In genomic region chr14:65849096-65849495, GRCh38 we compare ENCODE assay signal across 19 cellular contexts.
DNase-seq lines count a peak whose midpoint lies in the region; ATAC-seq lines count a peak whose summit lies in the region.
"Had no signal": no experiment of that assay in that cellular context is flagged by ENCODE, and none has a peak within 500 bp of the region (broad histone marks: within the 10 kb centered on the region; RNA-seq: fewer than 3 reads in every experiment).

No MANE protein-coding gene starts in this region.

- no peak for DNase-seq in activated naive CD4-positive, alpha-beta T cell treated with anti-CD3 and anti-CD28 coated beads for 36 hours
- DNase-seq in NCI-H2171 treated with DMSO at 0.1 percent for 48 hours (lab: John Stamatoyannopoulos, UW) = peak; percentile 74
- no peak for DNase-seq in central memory CD8-positive, alpha-beta T cell (ENCODE audit: low spot score in 2 of 2)
- DNase-seq in stimulated activated naive CD4-positive, alpha-beta T cell treated with Interleukin-2 at 50 U/mL for 16 hours (lab: John Stamatoyannopoulos, UW) = no peak
- DNase-seq in NCI-H187 (lab: John Stamatoyannopoulos, UW) = no peak
- no peak for DNase-seq in NAMALWA (ENCODE audit: low spot score)
- DNase-seq: activated CD4-positive, alpha-beta T cell treated with anti-CD3 and anti-CD28 coated beads, Interleukin-2, amount 50 U/mL, for 4 hours; activated T-cell treated with anti-CD3 and anti-CD28 coated beads, Interleukin-2, amount 50 U/mL, for 4 hours; cortex of kidney; glutamatergic neuron; Kasumi-1; left lung; NCI-H1105; stimulated activated CD4-positive, alpha-beta T cell treated with anti-CD3 and anti-CD28 coated beads, Interleukin-1b, Interleukin-23, amount 100 ng/mL, for 48 hours; stimulated activated naive CD4-positive, alpha-beta T cell; thyroid gland had no signal

- H3K27ac Mint-ChIP-seq in activated naive CD4-positive, alpha-beta T cell treated with anti-CD3 and anti-CD28 coated beads, Interleukin-2, amount 50 U/mL, for 24 hours = peak overlapping the region; percentile 87
- H3K27ac Mint-ChIP-seq in activated naive CD4-positive, alpha-beta T cell treated with anti-CD3 and anti-CD28 coated beads for 36 hours = no peak overlapping the region
- H3K27ac Mint-ChIP-seq in central memory CD8-positive, alpha-beta T cell (ENCODE audit: low read depth) = peak overlapping the region; percentile 87
- H3K27ac Mint-ChIP-seq: mesothelial cell of epicardium, neural progenitor cell had no signal

- no peaks in the 10 kb centered on the region for H3K9me3 Mint-ChIP-seq in activated naive CD4-positive, alpha-beta T cell treated with anti-CD3 and anti-CD28 coated beads, Interleukin-2, amount 50 U/mL, for 24 hours
- H3K9me3 Mint-ChIP-seq in activated naive CD4-positive, alpha-beta T cell treated with anti-CD3 and anti-CD28 coated beads for 36 hours = peaks cover 13% of the 10 kb centered on the region
- no peaks in the 10 kb centered on the region for H3K9me3 Mint-ChIP-seq in central memory CD8-positive, alpha-beta T cell
- H3K9me3 Mint-ChIP-seq: activated T-cell treated with anti-CD3 and anti-CD28 coated beads, Interleukin-2, amount 50 U/mL, for 4 hours had no signal

- H3K4me1 Mint-ChIP-seq in activated naive CD4-positive, alpha-beta T cell treated with anti-CD3 and anti-CD28 coated beads, Interleukin-2, amount 50 U/mL, for 24 hours = peaks cover 81% of the 10 kb centered on the region
- peaks cover 49% of the 10 kb centered on the region for H3K4me1 Mint-ChIP-seq in activated naive CD4-positive, alpha-beta T cell treated with anti-CD3 and anti-CD28 coated beads for 36 hours (ENCODE audit: low read depth)
- peaks cover 48% of the 10 kb centered on the region for H3K4me1 Mint-ChIP-seq in central memory CD8-positive, alpha-beta T cell
- H3K4me1 Mint-ChIP-seq: mesothelial cell of epicardium had no signal

- peak overlapping the region; percentile 61 for H3K4me3 Mint-ChIP-seq in activated naive CD4-positive, alpha-beta T cell treated with anti-CD3 and anti-CD28 coated beads, Interleukin-2, amount 50 U/mL, for 24 hours
- no peak overlapping the region for H3K4me3 Mint-ChIP-seq in activated naive CD4-positive, alpha-beta T cell treated with anti-CD3 and anti-CD28 coated beads for 36 hours
- H3K4me3 Mint-ChIP-seq in central memory CD8-positive, alpha-beta T cell = peak overlapping the region; percentile 50
- H3K4me3 Mint-ChIP-seq: activated T-cell treated with anti-CD3 and anti-CD28 coated beads, Interleukin-2, amount 50 U/mL, for 4 hours; mesothelial cell of epicardium had no signal

- no peaks in the 10 kb centered on the region for H3K27me3 Mint-ChIP-seq in activated naive CD4-positive, alpha-beta T cell treated with anti-CD3 and anti-CD28 coated beads, Interleukin-2, amount 50 U/mL, for 24 hours
- no peaks in the 10 kb centered on the region for H3K27me3 Mint-ChIP-seq in activated naive CD4-positive, alpha-beta T cell treated with anti-CD3 and anti-CD28 coated beads for 36 hours (ENCODE audit: low read depth)
- no peaks in the 10 kb centered on the region for H3K27me3 Mint-ChIP-seq in central memory CD8-positive, alpha-beta T cell

- CTCF ChIA-PET in activated naive CD4-positive, alpha-beta T cell treated with anti-CD3 and anti-CD28 coated beads for 36 hours (lab: Charles Lee) = interaction anchor here (0.8 kb wide), 1 partner anchor 434 kb away, joined by 3 read pairs; no protein-coding TSS in a partner anchor

- intact Hi-C loops in activated naive CD4-positive, alpha-beta T cell treated with anti-CD3 and anti-CD28 coated beads for 36 hours (cut with micrococcal nuclease) = no loop called here

- H3K36me3 Mint-ChIP-seq in activated naive CD4-positive, alpha-beta T cell treated with anti-CD3 and anti-CD28 coated beads, Interleukin-2, amount 50 U/mL, for 24 hours = peaks cover 5% of the 10 kb centered on the region
- no peaks in the 10 kb centered on the region for H3K36me3 Mint-ChIP-seq in activated naive CD4-positive, alpha-beta T cell treated with anti-CD3 and anti-CD28 coated beads for 36 hours (ENCODE audit: low read depth)
- peaks cover 3% of the 10 kb centered on the region for H3K36me3 Mint-ChIP-seq in central memory CD8-positive, alpha-beta T cell (ENCODE audit: insufficient read depth)
- H3K36me3 Mint-ChIP-seq: mesothelial cell of epicardium had no signal

- no peak for ATAC-seq in central memory CD8-positive, alpha-beta T cell (replicated peaks; ENCODE audit: extremely low read depth, poor library complexity, severe bottlenecking)
- ATAC-seq: activated T-cell treated with anti-CD3 and anti-CD28 coated beads, Interleukin-2, amount 50 U/mL, for 4 hours; left lung had no signal
